14 cellular contexts compared by ENCODE assay signal in genomic region chr7:35723011-35723410, GRCh38. TPM values are rescaled to one million over a fixed set of nuclear protein-coding genes. Genes with fewer than 3 reads are reported as not detected.
A peak's percentile ranks its signal among the peaks of the same experiment; 100 is the strongest.
DNase-seq lines count a peak whose midpoint lies in the region; ATAC-seq and TF ChIP-seq lines count a peak whose summit lies in the region.
"Had no signal": no experiment of that assay in that cellular context is flagged by ENCODE, and none has a peak within 500 bp of the region (broad histone marks: within the 10 kb centered on the region; RNA-seq: fewer than 3 reads in every experiment).

No MANE protein-coding gene starts in this region.

- TF ChIP-seq CTCF in PC-3 (conservative IDR thresholded peaks at IDR 0.05; ENCODE audit: low read depth, low read length) = no peak
- TF ChIP-seq CTCF in brain microvascular endothelial cell (IDR thresholded peaks at IDR 0.05; ENCODE audit: low read depth, low read length, missing control alignments) = peak; percentile 14

- POLR2A ChIA-PET in PC-3 (lab: Charles Lee; ENCODE audit: unreplicated experiment) = no interaction called here

- H3K4me1 ChIP-seq in PC-3 (ENCODE audit: insufficient read depth, low read length) = no peaks in the 10 kb centered on the region

- no TSS peak for BruUV-seq in PC-3 (replicated peaks; lab: Mats Ljungman, UMichigan)

- H3K9ac ChIP-seq in PC-3 (ENCODE audit: low read length) = no peak overlapping the region

- H3K27me3 Mint-ChIP-seq in activated naive CD4-positive, alpha-beta T cell treated with anti-CD3 and anti-CD28 coated beads, Interleukin-2, amount 50 U/mL, for 24 hours = no peaks in the 10 kb centered on the region
- peaks cover 14% of the 10 kb centered on the region for H3K27me3 Mint-ChIP-seq in activated naive CD4-positive, alpha-beta T cell treated with anti-CD3 and anti-CD28 coated beads, Interleukin-2, amount 10 ng/mL, durations not matched to agents 7 days and 5 days
- no peaks in the 10 kb centered on the region for H3K27me3 Mint-ChIP-seq in stimulated activated memory B cell treated with anti-CD40 and anti-IgM and Interleukin-4, amounts not matched to agents 10 μg/mL and 1 μg/mL and 100 μg/mL, for 72 hours

- peak overlapping the region; percentile 75 for H3K27ac Mint-ChIP-seq in activated naive CD4-positive, alpha-beta T cell treated with anti-CD3 and anti-CD28 coated beads, Interleukin-2, amount 50 U/mL, for 24 hours
- no peak overlapping the region for H3K27ac Mint-ChIP-seq in activated naive CD4-positive, alpha-beta T cell treated with anti-CD3 and anti-CD28 coated beads, Interleukin-2, amount 10 ng/mL, durations not matched to agents 7 days and 5 days
- H3K27ac Mint-ChIP-seq in stimulated activated memory B cell treated with anti-CD40 and anti-IgM and Interleukin-4, amounts not matched to agents 10 μg/mL and 1 μg/mL and 100 μg/mL, for 72 hours = peak overlapping the region; percentile 97
- H3K27ac Mint-ChIP-seq: WTC11 had no signal

- H3K36me3 ChIP-seq in PC-3 (ENCODE audit: low read depth, low read length) = no peaks in the 10 kb centered on the region
- H3K36me3 ChIP-seq in brain microvascular endothelial cell (replicated peaks) = no peaks in the 10 kb centered on the region
- H3K36me3 ChIP-seq: gastroesophageal sphincter had no signal

- no peaks in the 10 kb centered on the region for H3F3A ChIP-seq in PC-3 (ENCODE audit: low read length, unreplicated experiment)

- H3K9me3 ChIP-seq in PC-3 (ENCODE audit: low read length) = no peaks in the 10 kb centered on the region
- H3K9me3 ChIP-seq: gastroesophageal sphincter had no signal

- in situ Hi-C loops in brain microvascular endothelial cell (cut with HindIII; ENCODE audit: low pct_ligation_motif_present, low sequenced_read_pairs) = no loop called here

- H3K4me3 ChIP-seq in PC-3 (ENCODE audit: low read length) (no peak overlapping the region), brain microvascular endothelial cell (ENCODE audit: low read depth, low read length) (no peak overlapping the region)
- H3K4me3 ChIP-seq: gastroesophageal sphincter had no signal

- H3K4me2 ChIP-seq in PC-3 (ENCODE audit: low read length) = no peak overlapping the region

- ATAC-seq in PC-3 = peak; percentile 50
- ATAC-seq in stimulated activated memory B cell treated with anti-CD40 and anti-IgM and Interleukin-4, amounts not matched to agents 10 μg/mL and 1 μg/mL and 100 μg/mL, for 72 hours = no peak
- no peak for ATAC-seq in GM18867 (IDR thresholded peaks at IDR 0.05; ENCODE audit: unreplicated experiment)
- no peak for ATAC-seq in HG03108 (IDR thresholded peaks at IDR 0.05; ENCODE audit: unreplicated experiment)
- no peak for ATAC-seq in left ventricle myocardium superior
- ATAC-seq: gastroesophageal sphincter, WTC11 had no signal

- CTCF ChIA-PET in activated naive CD4-positive, alpha-beta T cell treated with anti-CD3 and anti-CD28 coated beads, Interleukin-2, amount 10 ng/mL, durations not matched to agents 7 days and 5 days (lab: Charles Lee) = interaction anchor here (5.7 kb wide), 1 partner anchor 12 kb away, joined by 36 read pairs; no protein-coding TSS in a partner anchor
- CTCF ChIA-PET in PC-3 (lab: Charles Lee) = interaction anchor here (0.5 kb wide), 1 partner anchor 194 kb away, joined by 6 read pairs; no protein-coding TSS in a partner anchor

- no peaks in the 10 kb centered on the region for H3K9me3 Mint-ChIP-seq in activated naive CD4-positive, alpha-beta T cell treated with anti-CD3 and anti-CD28 coated beads, Interleukin-2, amount 50 U/mL, for 24 hours
- no peaks in the 10 kb centered on the region for H3K9me3 Mint-ChIP-seq in activated naive CD4-positive, alpha-beta T cell treated with anti-CD3 and anti-CD28 coated beads, Interleukin-2, amount 10 ng/mL, durations not matched to agents 7 days and 5 days
- H3K9me3 Mint-ChIP-seq in stimulated activated memory B cell treated with anti-CD40 and anti-IgM and Interleukin-4, amounts not matched to agents 10 μg/mL and 1 μg/mL and 100 μg/mL, for 72 hours = no peaks in the 10 kb centered on the region

- H3K27ac ChIP-seq in PC-3 (ENCODE audit: low read length) (no peak overlapping the region), brain microvascular endothelial cell (no peak overlapping the region)
- H3K27ac ChIP-seq: gastroesophageal sphincter, HL-60 had no signal

- H3K27me3 ChIP-seq in PC-3 (ENCODE audit: low read length) (no peaks in the 10 kb centered on the region), brain microvascular endothelial cell (replicated peaks) (no peaks in the 10 kb centered on the region)
- H3K27me3 ChIP-seq: gastroesophageal sphincter had no signal

- H4K20me1 ChIP-seq in PC-3 (ENCODE audit: low read length) = no peaks in the 10 kb centered on the region

- no peaks in the 10 kb centered on the region for H3K9me2 ChIP-seq in PC-3 (replicated peaks; ENCODE audit: low read length)

- H3K4me3 Mint-ChIP-seq in activated naive CD4-positive, alpha-beta T cell treated with anti-CD3 and anti-CD28 coated beads, Interleukin-2, amount 50 U/mL, for 24 hours = no peak overlapping the region
- no peak overlapping the region for H3K4me3 Mint-ChIP-seq in activated naive CD4-positive, alpha-beta T cell treated with anti-CD3 and anti-CD28 coated beads, Interleukin-2, amount 10 ng/mL, durations not matched to agents 7 days and 5 days
- H3K4me3 Mint-ChIP-seq in stimulated activated memory B cell treated with anti-CD40 and anti-IgM and Interleukin-4, amounts not matched to agents 10 μg/mL and 1 μg/mL and 100 μg/mL, for 72 hours = no peak overlapping the region
- H3K4me3 Mint-ChIP-seq: neural crest cell, WTC11 had no signal

- H3K36me3 Mint-ChIP-seq in activated naive CD4-positive, alpha-beta T cell treated with anti-CD3 and anti-CD28 coated beads, Interleukin-2, amount 50 U/mL, for 24 hours = no peaks in the 10 kb centered on the region
- H3K36me3 Mint-ChIP-seq in activated naive CD4-positive, alpha-beta T cell treated with anti-CD3 and anti-CD28 coated beads, Interleukin-2, amount 10 ng/mL, durations not matched to agents 7 days and 5 days = no peaks in the 10 kb centered on the region
- no peaks in the 10 kb centered on the region for H3K36me3 Mint-ChIP-seq in stimulated activated memory B cell treated with anti-CD40 and anti-IgM and Interleukin-4, amounts not matched to agents 10 μg/mL and 1 μg/mL and 100 μg/mL, for 72 hours
- H3K36me3 Mint-ChIP-seq: WTC11 had no signal

- H3K79me2 ChIP-seq in PC-3 (ENCODE audit: low read length) = no peaks in the 10 kb centered on the region

- no peak overlapping the region for H2AFZ ChIP-seq in PC-3 (ENCODE audit: low read length)

- H3K4me1 Mint-ChIP-seq in activated naive CD4-positive, alpha-beta T cell treated with anti-CD3 and anti-CD28 coated beads, Interleukin-2, amount 50 U/mL, for 24 hours = peaks cover 53% of the 10 kb centered on the region
- H3K4me1 Mint-ChIP-seq in activated naive CD4-positive, alpha-beta T cell treated with anti-CD3 and anti-CD28 coated beads, Interleukin-2, amount 10 ng/mL, durations not matched to agents 7 days and 5 days = peaks cover 34% of the 10 kb centered on the region
- peaks cover 67% of the 10 kb centered on the region for H3K4me1 Mint-ChIP-seq in stimulated activated memory B cell treated with anti-CD40 and anti-IgM and Interleukin-4, amounts not matched to agents 10 μg/mL and 1 μg/mL and 100 μg/mL, for 72 hours
- H3K4me1 Mint-ChIP-seq: neural crest cell, WTC11 had no signal

- intact Hi-C loops in PC-3 (cut with micrococcal nuclease) (no loop called here), left ventricle myocardium superior (cut with micrococcal nuclease) (no loop called here)

- DNase-seq in activated naive CD4-positive, alpha-beta T cell treated with anti-CD3 and anti-CD28 coated beads, Interleukin-2, amount 10 ng/mL, durations not matched to agents 7 days and 5 days = no peak
- DNase-seq in PC-3 (peak; percentile 50), brain microvascular endothelial cell (peak; percentile 56), left ventricle myocardium superior (no peak)
- DNase-seq: AML-193, MV-4-11 had no signal

RNA-seq across cellular contexts. Expression of gene HERPUD2, which starts 28.1 kb away (rescaled TPM):
- total RNA-seq in PC-3 (2014; rRNA removed) = 11.5 and 11.7 TPM in 2 replicates
- total RNA-seq in left ventricle myocardium superior = 15.0 TPM

Comparison
In these comparisons a context has a peak if more than half of its experiments do, and no peak if none do; other contexts are left out.
1. DNase-seq: peak in PC-3 (single experiment) and brain microvascular endothelial cell (single experiment); none in activated naive CD4-positive, alpha-beta T cell treated with anti-CD3 and anti-CD28 coated beads, Interleukin-2, amount 10 ng/mL, durations not matched to agents 7 days and 5 days (single experiment) and left ventricle myocardium superior (single experiment).